2 cellular contexts compared by ENCODE assay signal in the genomic region with DNA sequence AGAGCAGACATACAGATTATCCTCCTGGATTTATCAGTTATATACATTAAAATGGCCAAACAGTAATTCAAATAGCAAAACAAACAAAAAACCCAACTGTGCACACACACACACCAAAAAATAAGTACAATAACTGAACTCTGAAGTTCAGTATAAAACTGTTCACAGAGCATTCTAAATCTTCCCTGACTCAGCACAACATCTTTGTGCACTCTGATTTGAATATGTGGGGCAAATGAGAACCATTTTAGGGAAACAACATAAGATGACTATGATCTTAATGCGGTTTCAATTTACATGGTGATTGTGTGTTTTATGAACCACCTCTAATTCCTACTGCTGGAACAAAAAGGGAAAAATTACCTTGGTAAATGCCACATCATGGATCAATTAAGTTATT.
TF ChIP-seq lines count a peak whose summit lies in the region.

No MANE protein-coding gene starts in this region.

TF ChIP-seq in IMR-90, 13 proteins besides CTCF, POLR2A, EP300 and RAD21:
- no peak for TF ChIP-seq BHLHE40 (IDR thresholded peaks at IDR 0.05; ENCODE audit: low read depth, low read length)
- peak; percentile 59 for TF ChIP-seq MAFK (IDR thresholded peaks at IDR 0.05; ENCODE audit: low read depth, low read length)

TF ChIP-seq in K562, 482 proteins besides CTCF, POLR2A, EP300 and RAD21:
- TF ChIP-seq C11orf30 (IDR thresholded peaks at IDR 0.05; ENCODE audit: low read depth) = peak; percentile 82
- no peak for TF ChIP-seq TSC22D4 (tag; IDR thresholded peaks at IDR 0.05)
- peak; percentile 77 for TF ChIP-seq MAFG (tag; conservative IDR thresholded peaks at IDR 0.05)
- peak; percentile 35; the same call in 1 of the 2 replicates for TF ChIP-seq MAFF (IDR thresholded peaks at IDR 0.05; ENCODE audit: low read length)
- peak; percentile 91 for TF ChIP-seq ZNF316 (IDR thresholded peaks at IDR 0.05)
